ENCODE assay signal across 1 cellular context in the genomic region with DNA sequence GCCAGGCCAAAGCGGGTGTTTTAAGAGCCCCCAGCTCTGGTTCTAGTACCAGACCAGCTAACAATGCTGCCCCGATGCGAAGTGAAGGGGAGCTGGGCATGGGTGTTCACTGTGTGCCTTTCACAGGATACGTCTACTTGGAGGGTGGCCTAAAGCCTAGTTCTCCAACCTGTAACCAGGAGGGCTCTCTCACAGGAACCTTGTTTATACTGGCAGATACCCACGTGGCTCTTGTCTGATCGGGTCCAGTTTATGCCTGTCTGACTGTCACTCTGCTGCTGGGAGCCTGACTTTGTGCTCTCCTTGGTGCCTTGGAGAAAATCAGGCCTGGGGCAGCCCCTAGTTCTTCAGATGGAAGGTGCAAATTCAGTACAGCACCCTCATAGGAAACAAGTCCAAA.
TF ChIP-seq lines count a peak whose summit lies in the region.

No MANE protein-coding gene starts in this region.

TF ChIP-seq in SK-N-SH treated with all-trans-retinoic acid at 6 μM for 48 hours, 23 proteins besides CTCF, POLR2A, EP300 and RAD21 (continued from another document):
- TF ChIP-seq, protein P1, sequence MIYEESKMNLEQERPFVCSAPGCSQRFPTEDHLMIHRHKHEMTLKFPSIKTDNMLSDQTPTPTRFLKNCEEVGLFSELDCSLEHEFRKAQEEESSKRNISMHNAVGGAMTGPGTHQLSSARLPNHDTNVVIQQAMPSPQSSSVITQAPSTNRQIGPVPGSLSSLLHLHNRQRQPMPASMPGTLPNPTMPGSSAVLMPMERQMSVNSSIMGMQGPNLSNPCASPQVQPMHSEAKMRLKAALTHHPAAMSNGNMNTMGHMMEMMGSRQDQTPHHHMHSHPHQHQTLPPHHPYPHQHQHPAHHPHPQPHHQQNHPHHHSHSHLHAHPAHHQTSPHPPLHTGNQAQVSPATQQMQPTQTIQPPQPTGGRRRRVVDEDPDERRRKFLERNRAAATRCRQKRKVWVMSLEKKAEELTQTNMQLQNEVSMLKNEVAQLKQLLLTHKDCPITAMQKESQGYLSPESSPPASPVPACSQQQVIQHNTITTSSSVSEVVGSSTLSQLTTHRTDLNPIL (CRISPR knock-in tag; IDR thresholded peaks at IDR 0.05; ENCODE audit: low read depth): no peak
- TF ChIP-seq, protein P2, sequence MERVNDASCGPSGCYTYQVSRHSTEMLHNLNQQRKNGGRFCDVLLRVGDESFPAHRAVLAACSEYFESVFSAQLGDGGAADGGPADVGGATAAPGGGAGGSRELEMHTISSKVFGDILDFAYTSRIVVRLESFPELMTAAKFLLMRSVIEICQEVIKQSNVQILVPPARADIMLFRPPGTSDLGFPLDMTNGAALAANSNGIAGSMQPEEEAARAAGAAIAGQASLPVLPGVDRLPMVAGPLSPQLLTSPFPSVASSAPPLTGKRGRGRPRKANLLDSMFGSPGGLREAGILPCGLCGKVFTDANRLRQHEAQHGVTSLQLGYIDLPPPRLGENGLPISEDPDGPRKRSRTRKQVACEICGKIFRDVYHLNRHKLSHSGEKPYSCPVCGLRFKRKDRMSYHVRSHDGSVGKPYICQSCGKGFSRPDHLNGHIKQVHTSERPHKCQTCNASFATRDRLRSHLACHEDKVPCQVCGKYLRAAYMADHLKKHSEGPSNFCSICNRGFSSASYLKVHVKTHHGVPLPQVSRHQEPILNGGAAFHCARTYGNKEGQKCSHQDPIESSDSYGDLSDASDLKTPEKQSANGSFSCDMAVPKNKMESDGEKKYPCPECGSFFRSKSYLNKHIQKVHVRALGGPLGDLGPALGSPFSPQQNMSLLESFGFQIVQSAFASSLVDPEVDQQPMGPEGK (CRISPR knock-in tag; IDR thresholded peaks at IDR 0.05; ENCODE audit: borderline replicate concordance): no peak
- TF ChIP-seq ZNF565 (CRISPR knock-in tag; conservative IDR thresholded peaks at IDR 0.05; ENCODE audit: low read depth) (no peak), ESRRG (CRISPR knock-in tag; IDR thresholded peaks at IDR 0.05) (no peak), TOX (CRISPR knock-in tag; IDR thresholded peaks at IDR 0.05; ENCODE audit: borderline replicate concordance) (no peak)
